Comparison of ENCODE assay signal across 8 cellular contexts in genomic region chr3:48558446-48559134, GRCh38. TPM values are rescaled to one million over a fixed set of nuclear protein-coding genes. Genes with fewer than 3 reads are reported as not detected.
DNase-seq lines count a peak whose midpoint lies in the region; ATAC-seq, FAIRE-seq and TF ChIP-seq lines count a peak whose summit lies in the region.

No MANE protein-coding gene starts in this region.

- no peak overlapping the region for H2AFZ ChIP-seq in keratinocyte (ENCODE audit: control insufficient read depth, low read length)

- H3K79me2 ChIP-seq in keratinocyte (ENCODE audit: control insufficient read depth, insufficient read depth, low read length) = no peaks in the 10 kb centered on the region

- no peak for FAIRE-seq in keratinocyte (lab: Jason Lieb, UNC)

- H3K4me1 ChIP-seq in keratinocyte (ENCODE audit: control insufficient read depth, extremely low read depth, insufficient read depth, low read length) = peaks cover 32% of the 10 kb centered on the region
- H3K4me1 ChIP-seq in thyroid gland = peaks cover 24 to 32% of the 10 kb centered on the region in 2 donors

- in situ Hi-C loops in GM13976 (cut with MboI; ENCODE audit: low sequenced_read_pairs, unreplicated experiment) = no loop called here

- dilution Hi-C loops in keratinocyte (cut with MboI; ENCODE audit: extremely low pct_ligation_motif_present, low sequenced_read_pairs) = no loop called here

- H3K4me3 ChIP-seq in keratinocyte (ENCODE audit: control insufficient read depth in 2 of 3, extremely low read depth in 1 of 3, insufficient read depth in 2 of 3, low read depth in 1 of 3, low read length in 3 of 3) = no peak overlapping the region
- H3K4me3 ChIP-seq in thyroid gland (replicated peaks in 1 of 3) = no peak overlapping the region

- 66% methylated on average over 7 of the region's 7 CpGs for WGBS in thyroid gland, 2 donors

- peaks cover 9% of the 10 kb centered on the region for H4K20me1 ChIP-seq in keratinocyte (ENCODE audit: control insufficient read depth, extremely low read depth, insufficient read depth, low read length)

- H3K27me3 Mint-ChIP-seq in T-helper 1 cell treated with Interleukin-12 subunit alpha and Interleukin-12 subunit beta and Interleukin-4 antibody, amounts not matched to agents 30 μg/mL and 1 μg/mL, for 36 hours (ENCODE audit: low read depth) = no peaks in the 10 kb centered on the region

- no peaks in the 10 kb centered on the region for H3K9me3 Mint-ChIP-seq in T-helper 1 cell treated with Interleukin-12 subunit alpha and Interleukin-12 subunit beta and Interleukin-4 antibody, amounts not matched to agents 30 μg/mL and 1 μg/mL, for 36 hours

- H3K9me1 ChIP-seq in keratinocyte (ENCODE audit: control insufficient read depth, extremely low read depth, insufficient read depth, low read length) = no peaks in the 10 kb centered on the region

- H3K36me3 ChIP-seq in keratinocyte (ENCODE audit: control insufficient read depth in 2 of 2, extremely low read depth in 1 of 2, insufficient read depth in 2 of 2, low read length in 2 of 2) (peaks cover 17 to 27% of the 10 kb centered on the region in 2 experiments), thyroid gland (no peaks in the 10 kb centered on the region)

- TF ChIP-seq CTCF in keratinocyte (optimal IDR thresholded peaks at IDR 0.05 in 1 of 3, IDR thresholded peaks at IDR 0.05 in 1 of 3, conservative IDR thresholded peaks at IDR 0.05 in 1 of 3; ENCODE audit: extremely low read depth in 1 of 3, insufficient read depth in 2 of 3, low read length in 3 of 3) (no peak), thyroid gland (IDR thresholded peaks at IDR 0.05) (peak in 1 of 6 experiments; percentile 11), GM13976 (IDR thresholded peaks at IDR 0.05; ENCODE audit: borderline replicate concordance, control extremely low read depth, extremely low read depth, insufficient read depth, missing control alignments) (no peak)

- peak overlapping the region; percentile 4 for H3K27ac Mint-ChIP-seq in T-helper 1 cell treated with Interleukin-12 subunit alpha and Interleukin-12 subunit beta and Interleukin-4 antibody, amounts not matched to agents 30 μg/mL and 1 μg/mL, for 36 hours

- no peak overlapping the region for H3K27ac ChIP-seq in keratinocyte (ENCODE audit: control insufficient read depth, insufficient read depth, low read length)
- no peak overlapping the region for H3K27ac ChIP-seq in thyroid gland

- H3K9me3 ChIP-seq in keratinocyte (ENCODE audit: control insufficient read depth, low read depth, low read length) = no peaks in the 10 kb centered on the region
- H3K9me3 ChIP-seq in thyroid gland = no peaks in the 10 kb centered on the region

- intact Hi-C loops in thyroid gland (cut with DNase I) = no loop called here

- H3K4me2 ChIP-seq in keratinocyte (ENCODE audit: control insufficient read depth, extremely low read depth, insufficient read depth, low read depth, low read length) = peak overlapping the region; percentile 89

- no peak overlapping the region for H3K4me3 Mint-ChIP-seq in T-helper 1 cell treated with Interleukin-12 subunit alpha and Interleukin-12 subunit beta and Interleukin-4 antibody, amounts not matched to agents 30 μg/mL and 1 μg/mL, for 36 hours

- DNase-seq in T-helper 1 cell (no peak), UCSD-AML1 (lab: John Stamatoyannopoulos, UW; ENCODE audit: unreplicated experiment) (peak; percentile 62), keratinocyte (ENCODE audit: low read depth, low spot score) (no peak), thyroid gland (peak; percentile 3 to 19), GM13976 (ENCODE audit: low spot score) (no peak)

- H3K27me3 ChIP-seq in keratinocyte (ENCODE audit: control insufficient read depth, extremely low read depth, insufficient read depth, low read length) = no peaks in the 10 kb centered on the region
- H3K27me3 ChIP-seq in thyroid gland = no peaks in the 10 kb centered on the region

- H3K4me1 Mint-ChIP-seq in T-helper 1 cell treated with Interleukin-12 subunit alpha and Interleukin-12 subunit beta and Interleukin-4 antibody, amounts not matched to agents 30 μg/mL and 1 μg/mL, for 36 hours (ENCODE audit: low read depth) = peaks cover 37% of the 10 kb centered on the region

- peaks cover 5% of the 10 kb centered on the region for H3K36me3 Mint-ChIP-seq in T-helper 1 cell treated with Interleukin-12 subunit alpha and Interleukin-12 subunit beta and Interleukin-4 antibody, amounts not matched to agents 30 μg/mL and 1 μg/mL, for 36 hours (ENCODE audit: low read depth)

- no peak for TF ChIP-seq POLR2A in thyroid gland (IDR thresholded peaks at IDR 0.05)

- H3K9ac ChIP-seq in keratinocyte (ENCODE audit: control insufficient read depth, extremely low read depth, insufficient read depth, low read length) = no peak overlapping the region

- ATAC-seq in HG03565 (IDR thresholded peaks at IDR 0.05; ENCODE audit: unreplicated experiment) = no peak
- no peak for ATAC-seq in HG03354 (IDR thresholded peaks at IDR 0.05; ENCODE audit: poor library complexity, severe bottlenecking, unreplicated experiment)

RNA-seq across cellular contexts. Expression of gene PFKFB4, which starts 2.0 kb away (rescaled TPM):
- polyA plus RNA-seq in keratinocyte = 15.1 to 22.0 TPM (median 16.2 TPM) in 3 replicates
- 1.7 TPM for polyA plus RNA-seq in keratinocyte (2011; ENCODE audit: low read depth)
- 5.0 and 7.1 TPM in 2 replicates for polyA plus RNA-seq in keratinocyte (2011; cell fraction: cytosol; rRNA removed)
- polyA plus RNA-seq in keratinocyte (2011; cell fraction: nucleus; rRNA removed) = 70.4 and 80.0 TPM in 2 replicates
- 2.5 and 18.7 TPM in 2 replicates for polyA plus RNA-seq in keratinocyte (2012; ENCODE audit: low replicate concordance)
- 16.9 to 49.6 TPM (median 29.4 TPM) in 3 replicates for polyA minus RNA-seq in keratinocyte
- 5.6 TPM for polyA minus RNA-seq in keratinocyte (2011; cell fraction: cytosol; rRNA and poly(A)+ RNA removed)
- polyA minus RNA-seq in keratinocyte (2011; cell fraction: nucleus; rRNA and poly(A)+ RNA removed) = 20.3 and 25.0 TPM in 2 replicates
- 1 to 10 TPM; 2.3 to 4.9 (median 3.2) TPM for total RNA-seq in thyroid gland

RNA-seq across cellular contexts. Expression of gene UCN2, which starts 5.0 kb away (rescaled TPM):
- polyA plus RNA-seq in keratinocyte = 5.7 to 10.0 TPM (median 6.3 TPM) in 3 replicates
- not detected for polyA plus RNA-seq in keratinocyte (2011; ENCODE audit: low read depth)
- 1.2 and 1.9 TPM in 2 replicates for polyA plus RNA-seq in keratinocyte (2011; cell fraction: cytosol; rRNA removed)
- 43.3 and 53.6 TPM in 2 replicates for polyA plus RNA-seq in keratinocyte (2011; cell fraction: nucleus; rRNA removed)
- polyA plus RNA-seq in keratinocyte (2012; ENCODE audit: low replicate concordance) = 1.1 and 14.8 TPM in 2 replicates
- polyA minus RNA-seq in keratinocyte = 6.8 to 20.4 TPM (median 19.2 TPM) in 3 replicates
- 1.3 TPM for polyA minus RNA-seq in keratinocyte (2011; cell fraction: cytosol; rRNA and poly(A)+ RNA removed)
- 9.9 and 14.7 TPM in 2 replicates for polyA minus RNA-seq in keratinocyte (2011; cell fraction: nucleus; rRNA and poly(A)+ RNA removed)
- total RNA-seq in thyroid gland = not detected

RNA-seq across cellular contexts. Expression of gene COL7A1, which starts 36.5 kb away (rescaled TPM):
- 59.4 to 91.3 TPM (median 74.4 TPM) in 3 replicates for polyA plus RNA-seq in keratinocyte
- 8.7 TPM for polyA plus RNA-seq in keratinocyte (2011; ENCODE audit: low read depth)
- polyA plus RNA-seq in keratinocyte (2011; cell fraction: cytosol; rRNA removed) = 8.5 and 16.8 TPM in 2 replicates
- polyA plus RNA-seq in keratinocyte (2011; cell fraction: nucleus; rRNA removed) = 396 and 457 TPM in 2 replicates
- 46.3 and 192 TPM in 2 replicates for polyA plus RNA-seq in keratinocyte (2012; ENCODE audit: low replicate concordance)
- 78.9 to 245 TPM (median 83.6 TPM) in 3 replicates for polyA minus RNA-seq in keratinocyte
- 21.9 TPM for polyA minus RNA-seq in keratinocyte (2011; cell fraction: cytosol; rRNA and poly(A)+ RNA removed)
- 136 and 145 TPM in 2 replicates for polyA minus RNA-seq in keratinocyte (2011; cell fraction: nucleus; rRNA and poly(A)+ RNA removed)
- 1 to 10 TPM in 1 of 4 donors, under 1 TPM in 3; 0.34 to 1.0 (median 0.80) TPM for total RNA-seq in thyroid gland

RNA-seq across cellular contexts. Expression of gene UQCRC1, which starts 50.9 kb away (rescaled TPM):
- polyA plus RNA-seq in keratinocyte = 417 to 473 TPM (median 440 TPM) in 3 replicates
- polyA plus RNA-seq in keratinocyte (2011; ENCODE audit: low read depth) = 116 TPM
- polyA plus RNA-seq in keratinocyte (2011; cell fraction: cytosol; rRNA removed) = 435 and 457 TPM in 2 replicates
- polyA plus RNA-seq in keratinocyte (2011; cell fraction: nucleus; rRNA removed) = 347 and 457 TPM in 2 replicates
- polyA plus RNA-seq in keratinocyte (2012; ENCODE audit: low replicate concordance) = 227 and 358 TPM in 2 replicates
- polyA minus RNA-seq in keratinocyte = 852 to 1,082 TPM (median 1,028 TPM) in 3 replicates
- 505 TPM for polyA minus RNA-seq in keratinocyte (2011; cell fraction: cytosol; rRNA and poly(A)+ RNA removed)
- polyA minus RNA-seq in keratinocyte (2011; cell fraction: nucleus; rRNA and poly(A)+ RNA removed) = 208 and 270 TPM in 2 replicates
- 100 to 1,000 TPM; 223 to 439 (median 295) TPM for total RNA-seq in thyroid gland

RNA-seq across cellular contexts. Expression of gene SHISA5, which starts 54.6 kb away (rescaled TPM):
- 94.4 to 159 TPM (median 95.5 TPM) in 3 replicates for polyA plus RNA-seq in keratinocyte
- polyA plus RNA-seq in keratinocyte (2011; ENCODE audit: low read depth) = 15.8 TPM
- 123 and 181 TPM in 2 replicates for polyA plus RNA-seq in keratinocyte (2011; cell fraction: cytosol; rRNA removed)
- polyA plus RNA-seq in keratinocyte (2011; cell fraction: nucleus; rRNA removed) = 73.3 and 94.4 TPM in 2 replicates
- polyA plus RNA-seq in keratinocyte (2012; ENCODE audit: low replicate concordance) = 62.3 and 188 TPM in 2 replicates
- 120 to 289 TPM (median 147 TPM) in 3 replicates for polyA minus RNA-seq in keratinocyte
- polyA minus RNA-seq in keratinocyte (2011; cell fraction: cytosol; rRNA and poly(A)+ RNA removed) = 189 TPM
- 35.5 and 38.2 TPM in 2 replicates for polyA minus RNA-seq in keratinocyte (2011; cell fraction: nucleus; rRNA and poly(A)+ RNA removed)
- total RNA-seq in thyroid gland = 100 to 1,000 TPM in 3 of 4 donors, 10 to 100 TPM in 1; 100.0 to 120 (median 109) TPM

Comparison
In these comparisons a context has a peak if more than half of its experiments do, and no peak if none do; other contexts are left out.
1. DNase-seq: peak in UCSD-AML1 (single experiment) and thyroid gland (2 of 2); none in T-helper 1 cell (0 of 5), keratinocyte (single experiment) and GM13976 (single experiment).